Comparison of ENCODE assay signal across 16 cellular contexts in the genomic region with DNA sequence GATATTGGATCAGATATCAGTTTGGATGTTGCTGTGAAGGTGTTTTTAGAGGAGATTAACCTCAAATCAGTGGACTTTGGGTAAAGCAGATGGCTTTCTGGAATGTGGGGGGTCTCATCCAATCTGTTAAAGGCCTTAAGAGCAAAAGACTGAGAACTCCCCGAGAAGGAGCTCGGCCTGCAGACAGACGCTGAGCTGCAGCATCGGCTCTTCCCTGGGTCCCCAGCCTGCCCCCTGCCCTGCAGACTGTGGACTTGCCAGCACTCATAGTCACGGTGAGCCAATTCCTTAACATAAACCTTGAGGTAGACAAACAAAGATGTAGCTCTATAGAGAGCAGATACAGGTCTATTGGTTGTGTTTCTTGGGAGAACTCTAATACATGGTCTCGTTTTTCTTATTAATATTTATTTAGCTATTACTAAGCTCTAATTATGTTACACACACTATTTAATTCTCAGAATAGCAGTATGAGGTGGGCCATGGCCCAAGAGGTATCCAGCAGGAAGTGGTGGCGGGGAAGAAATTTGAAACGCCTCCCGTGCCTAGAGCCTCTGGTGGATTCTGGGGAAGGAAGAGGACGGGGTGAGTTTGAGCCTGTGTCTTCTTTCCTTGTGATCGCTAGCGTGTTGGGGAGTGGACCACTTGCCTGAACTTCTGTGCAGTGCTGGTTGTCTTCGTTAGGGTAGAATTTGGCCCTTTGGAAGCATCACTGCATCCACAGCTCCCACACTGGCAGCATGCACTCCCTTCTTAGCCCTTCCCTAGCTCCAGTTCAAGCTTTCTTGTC.
DNase-seq lines count a peak whose midpoint lies in the region; ATAC-seq and TF ChIP-seq lines count a peak whose summit lies in the region.
"Had no signal": no experiment of that assay in that cellular context is flagged by ENCODE, and none has a peak within 500 bp of the region (broad histone marks: within the 10 kb centered on the region; RNA-seq: fewer than 3 reads in every experiment).

No MANE protein-coding gene starts in this region.

- H4K20me1 ChIP-seq in BLaER1, result no peaks in the 10 kb centered on the region
- H4K20me1 ChIP-seq in H9 (ENCODE audit: control insufficient read depth, insufficient read depth, insufficient read length), result no peaks in the 10 kb centered on the region
- H4K20me1 ChIP-seq in OCI-LY7 (ENCODE audit: insufficient read depth, low read length), result no peaks in the 10 kb centered on the region

- no peak overlapping the region for H4K91ac ChIP-seq in H9 (ENCODE audit: insufficient read length, low read depth, low read length)

- H3K4me2 ChIP-seq in BLaER1, result peak overlapping the region; percentile 71
- no peak overlapping the region for H3K4me2 ChIP-seq in H9 (ENCODE audit: insufficient read depth, insufficient read length, low read length)
- no peak overlapping the region for H3K4me2 ChIP-seq in OCI-LY7 (ENCODE audit: low read length)

- no peak overlapping the region for H3K14ac ChIP-seq in H9 (ENCODE audit: insufficient read depth, low read length)

- H3K56ac ChIP-seq in H9 (ENCODE audit: insufficient read length, low read depth, low read length), result no peak overlapping the region

- peaks cover 9% of the 10 kb centered on the region for H3K4me1 ChIP-seq in left ventricle myocardium inferior
- peaks cover 49% of the 10 kb centered on the region for H3K4me1 ChIP-seq in BLaER1
- H3K4me1 ChIP-seq in H9 (ENCODE audit: insufficient read depth, low read length), result no peaks in the 10 kb centered on the region
- H3K4me1 ChIP-seq in OCI-LY7 (ENCODE audit: insufficient read depth, low read length, poor library complexity, severe bottlenecking), result no peaks in the 10 kb centered on the region
- H3K4me1 ChIP-seq: Caco-2 had no signal

- no peak overlapping the region for H2BK20ac ChIP-seq in H9 (ENCODE audit: low read depth, low read length, poor library complexity, severe bottlenecking)

- no peak overlapping the region for H2BK15ac ChIP-seq in H9 (ENCODE audit: low read depth, low read length)

- no peaks in the 10 kb centered on the region for H3K79me2 ChIP-seq in H9 (ENCODE audit: insufficient read depth, low read length)
- H3K79me2 ChIP-seq in OCI-LY7 (ENCODE audit: insufficient read depth, low read depth, low read length), result no peaks in the 10 kb centered on the region

- POLR2A ChIA-PET in OCI-LY7 (lab: Charles Lee), result no interaction called here

- no peaks in the 10 kb centered on the region for H3K9me2 ChIP-seq in OCI-LY7 (ENCODE audit: insufficient read depth, low read length)

- no peak overlapping the region for H3K4me3 Mint-ChIP-seq in H9
- H3K4me3 Mint-ChIP-seq: CD4-positive, alpha-beta T cell had no signal

- intact Hi-C loops in left ventricle myocardium inferior (cut with micrococcal nuclease), result no loop called here
- intact Hi-C loops in Right ventricle myocardium superior (cut with DNase I), result no loop called here
- intact Hi-C loops in OCI-LY7 (cut with micrococcal nuclease; ENCODE audit: unreplicated experiment), result no loop called here

- H3K9ac ChIP-seq in BLaER1 (no peak overlapping the region), H9 (ENCODE audit: extremely low read depth, insufficient read length, low read length) (no peak overlapping the region)

- H3K36me3 ChIP-seq in left ventricle myocardium inferior, result no peaks in the 10 kb centered on the region
- no peaks in the 10 kb centered on the region for H3K36me3 ChIP-seq in BLaER1
- H3K36me3 ChIP-seq in OCI-LY7 (ENCODE audit: insufficient read depth, low read length), result no peaks in the 10 kb centered on the region

- ATAC-seq in Right ventricle myocardium superior (ENCODE audit: poor library complexity) (no peak), left lobe of liver (no peak), HG03565 (IDR thresholded peaks at IDR 0.05; ENCODE audit: unreplicated experiment) (no peak)
- ATAC-seq: GM12878 had no signal

- no peak for TF ChIP-seq CTCF in left ventricle myocardium inferior (IDR thresholded peaks at IDR 0.05; ENCODE audit: borderline replicate concordance)
- TF ChIP-seq CTCF in H9 (conservative IDR thresholded peaks at IDR 0.05), result no peak
- no peak for TF ChIP-seq CTCF in OCI-LY7 (conservative IDR thresholded peaks at IDR 0.05; ENCODE audit: low read length)

- no peak overlapping the region for H3K27ac Mint-ChIP-seq in H9
- H3K27ac Mint-ChIP-seq: CD4-positive, alpha-beta T cell had no signal

- H3K9me3 ChIP-seq in left ventricle myocardium inferior (replicated peaks), result no peaks in the 10 kb centered on the region
- H3K9me3 ChIP-seq in BLaER1, result no peaks in the 10 kb centered on the region
- no peaks in the 10 kb centered on the region for H3K9me3 ChIP-seq in H9 (ENCODE audit: control insufficient read depth, low read depth, low read length)
- H3K9me3 ChIP-seq in OCI-LY7 (ENCODE audit: low read length), result no peaks in the 10 kb centered on the region
- H3K9me3 ChIP-seq: Caco-2 had no signal

- no peaks in the 10 kb centered on the region for H3K36me3 Mint-ChIP-seq in H9 (ENCODE audit: insufficient read depth in 1 of 3, low read depth in 3 of 3)

- peaks cover 4 to 7% of the 10 kb centered on the region in 2 experiments; a peak in 3 of 4 replicates for H3K4me1 Mint-ChIP-seq in H9

- CTCF ChIA-PET in OCI-LY7 (lab: Charles Lee; ENCODE audit: unreplicated experiment), result no interaction called here

- peaks cover 23% of the 10 kb centered on the region for H3K27me3 Mint-ChIP-seq in H9 (ENCODE audit: low read depth)
- H3K27me3 Mint-ChIP-seq: CD4-positive, alpha-beta T cell had no signal

- H3K9me3 Mint-ChIP-seq in H9, result no peaks in the 10 kb centered on the region
- H3K9me3 Mint-ChIP-seq: CD4-positive, alpha-beta T cell had no signal

- H2BK5ac ChIP-seq in H9 (ENCODE audit: insufficient read length, low read length), result no peak overlapping the region

- H4K8ac ChIP-seq in H9 (replicated peaks; ENCODE audit: insufficient read length, low read depth, low read length), result no peak overlapping the region

- H3T11ph ChIP-seq in H9 (ENCODE audit: low read length), result no peak overlapping the region

- H2AFZ ChIP-seq in H9 (ENCODE audit: low read length) (no peak overlapping the region), OCI-LY7 (ENCODE audit: low read length) (no peak overlapping the region)

- H3K18ac ChIP-seq in H9 (ENCODE audit: insufficient read length, low read depth, low read length), result no peak overlapping the region

- BruUV-seq in OCI-LY7 (replicated peaks; lab: Mats Ljungman, UMichigan), result no TSS peak

- H3K4me3 ChIP-seq in left ventricle myocardium inferior (no peak overlapping the region), BLaER1 (no peak overlapping the region), OCI-LY7 (ENCODE audit: low read depth, low read length, poor library complexity, severe bottlenecking) (no peak overlapping the region)
- H3K4me3 ChIP-seq: GM12878 had no signal

- no peaks in the 10 kb centered on the region for H3K79me1 ChIP-seq in H9 (ENCODE audit: insufficient read depth, low read depth, low read length, poor library complexity, severe bottlenecking)

- DNase-seq in left ventricle myocardium inferior, result no peak
- no peak for DNase-seq in Right ventricle myocardium superior
- peak; percentile 10 for DNase-seq in H9
- peak; percentile 45 for DNase-seq in left lobe of liver (ENCODE audit: low spot score)
- DNase-seq in OCI-LY7 (ENCODE audit: low spot score), result no peak
- no peak for DNase-seq in DMS53 (lab: John Stamatoyannopoulos, UW)
- DNase-seq: 8988T; Caco-2; CD4-positive, alpha-beta T cell; DND-41; EL; GOT3; H7 had no signal

- no peak overlapping the region for H4K5ac ChIP-seq in H9 (ENCODE audit: insufficient read length, low read depth, low read length)

- H3K27ac ChIP-seq in left ventricle myocardium inferior (replicated peaks), result peak overlapping the region; percentile 25
- no peak overlapping the region for H3K27ac ChIP-seq in BLaER1
- no peak overlapping the region for H3K27ac ChIP-seq in H9 (ENCODE audit: insufficient read length, low read depth, low read length)
- no peak overlapping the region for H3K27ac ChIP-seq in OCI-LY7 (ENCODE audit: low read depth, low read length, poor library complexity, severe bottlenecking)

- H3K4ac ChIP-seq in H9 (ENCODE audit: low read depth, low read length), result no peak overlapping the region

- WGBS in H9 (ENCODE audit: extremely low coverage, insufficient read length, low lambda C conversion rate), result no CpG with 5 or more reads among the region's 13 CpGs

- H2BK120ac ChIP-seq in H9 (ENCODE audit: low read depth, low read length, poor library complexity, severe bottlenecking), result no peak overlapping the region

- H2BK12ac ChIP-seq in H9 (ENCODE audit: insufficient read length, low read depth, low read length), result no peak overlapping the region

- H3K27me3 ChIP-seq in left ventricle myocardium inferior (ENCODE audit: low read depth), result peaks cover 23% of the 10 kb centered on the region
- H3K27me3 ChIP-seq in BLaER1, result no peaks in the 10 kb centered on the region
- no peaks in the 10 kb centered on the region for H3K27me3 ChIP-seq in H9 (ENCODE audit: insufficient read depth, low read length)

- no peak overlapping the region for H2AK5ac ChIP-seq in H9 (ENCODE audit: insufficient read length, low read length)

- no peak overlapping the region for H3K23ac ChIP-seq in H9 (ENCODE audit: insufficient read length, low read depth, low read length)

- no peaks in the 10 kb centered on the region for H3K23me2 ChIP-seq in H9 (ENCODE audit: insufficient read length, low read depth, low read length, poor library complexity, severe bottlenecking)

Comparison
In these comparisons a context has a peak if more than half of its experiments do, and no peak if none do; other contexts are left out.
1. DNase-seq: peak in H9 (single experiment) and left lobe of liver (single experiment); none in left ventricle myocardium inferior (single experiment), Right ventricle myocardium superior (single experiment), OCI-LY7 (single experiment) and DMS53 (single experiment).